In genomic region chr19:34618410-34618809, GRCh38 we compare ENCODE assay signal across 38 cellular contexts. TPM values are rescaled to one million over a fixed set of nuclear protein-coding genes. Genes with fewer than 3 reads are reported as not detected.
A peak's percentile ranks its signal among the peaks of the same experiment; 100 is the strongest.
DNase-seq lines count a peak whose midpoint lies in the region; ATAC-seq, FAIRE-seq and TF ChIP-seq lines count a peak whose summit lies in the region.
"Had no signal": no experiment of that assay in that cellular context is flagged by ENCODE, and none has a peak within 500 bp of the region (broad histone marks: within the 10 kb centered on the region; RNA-seq: fewer than 3 reads in every experiment).

No MANE protein-coding gene starts in this region.

- H3K9ac ChIP-seq in HepG2 (ENCODE audit: insufficient read depth, low read depth, low read length): no peak overlapping the region
- no peak overlapping the region for H3K9ac ChIP-seq in IMR-90 (ENCODE audit: low read depth, low read length)
- H3K9ac ChIP-seq in K562 (ENCODE audit: insufficient read depth in 1 of 2, low read depth in 2 of 2, low read length in 2 of 2): no peak overlapping the region
- H3K9ac ChIP-seq: BLaER1; BLaER1 treated with 17β-estradiol and CSF1 and Interleukin-3, amounts not matched to agents 10 nM and 100 nM had no signal

- no peak for DNase-seq in HepG2 (ENCODE audit: low spot score)
- DNase-seq in right lobe of liver: no peak
- no peak for DNase-seq in A549 (ENCODE audit: low read depth in 1 of 2, low spot score in 1 of 2)
- DNase-seq in IMR-90: no peak
- DNase-seq in K562 (ENCODE audit: extremely low read depth in 1 of 4, low spot score in 3 of 4): no peak
- DNase-seq in GM12892 (ENCODE audit: insufficient read length): no peak
- no peak for DNase-seq in activated CD8-positive, alpha-beta memory T cell treated with anti-CD3 and anti-CD28 coated beads, Interleukin-2, amount 50 U/mL, for 4 hours
- no peak for DNase-seq in right cardiac atrium
- DNase-seq: 8988T; ACHN; AML-193; BE2C; C1 segment of cervical spinal cord; Caco-2; Calu3; CD4-positive, alpha-beta memory T cell; CD4-positive, alpha-beta T cell; CD4-positive, CD25-positive, alpha-beta regulatory T cell; CD8-positive, alpha-beta memory T cell; CD8-positive, alpha-beta T cell; COR-L47; DMS 273 treated with DMSO at 0.1 percent for 48 hours; DMS153; DMS53; DMS79; DMS79 treated with DMSO at 0.1 percent for 48 hours; DND-41; EL had no signal

- H2AK9ac ChIP-seq in IMR-90 (replicated peaks; ENCODE audit: low read depth, low read length, poor library complexity): no peak overlapping the region

- TF ChIP-seq RAD21 in HepG2 (CRISPR knock-in tag; IDR thresholded peaks at IDR 0.05): no peak
- no peak for TF ChIP-seq RAD21 in A549 (conservative IDR thresholded peaks at IDR 0.05 in 1 of 2, IDR thresholded peaks at IDR 0.05 in 1 of 2)
- TF ChIP-seq RAD21 in IMR-90 (IDR thresholded peaks at IDR 0.05; ENCODE audit: low read length): no peak
- TF ChIP-seq RAD21 in K562 (CRISPR knock-in tag; conservative IDR thresholded peaks at IDR 0.05 in 1 of 2, IDR thresholded peaks at IDR 0.05 in 1 of 2): no peak

- 95% methylated on average over 1 of the region's 1 CpG for WGBS in HepG2 (ENCODE audit: low lambda C conversion rate)
- WGBS in right lobe of liver (ENCODE audit: insufficient coverage, low coverage, low lambda C conversion rate, missing lambda C conversion rate): 83% methylated on average over 1 of the region's 1 CpG
- 34% methylated on average over 1 of the region's 1 CpG for WGBS in A549 (ENCODE audit: missing lambda C conversion rate)
- WGBS in IMR-90 (ENCODE audit: extremely low coverage in 2 of 2, insufficient read length in 1 of 2), 2 experiments: no CpG with 5 or more reads among the region's 1 CpG
- 29% methylated on average over 1 of the region's 1 CpG for WGBS in K562 (ENCODE audit: insufficient coverage, low coverage, missing lambda C conversion rate)
- 97% methylated on average over 1 of the region's 1 CpG for WGBS in right cardiac atrium

- no peak overlapping the region for H3K18ac ChIP-seq in IMR-90 (ENCODE audit: low read depth, low read length)

- no peak overlapping the region for H3K23ac ChIP-seq in IMR-90 (ENCODE audit: low read depth, low read length)

- H3K9me3 ChIP-seq in HepG2 (ENCODE audit: low read length) (peaks cover 5% of the 10 kb centered on the region), right lobe of liver (peaks cover 0 to 11% (median 2%) of the 10 kb centered on the region in 4 donors), A549 (peaks cover 50% of the 10 kb centered on the region), IMR-90 (ENCODE audit: control insufficient read depth, insufficient read depth, low read length) (peaks cover 4% of the 10 kb centered on the region; the same call in 1 of the 2 replicates), K562 (replicated peaks; ENCODE audit: control insufficient read depth, insufficient read depth, low read depth, low read length) (no peaks in the 10 kb centered on the region), right cardiac atrium (ENCODE audit: control insufficient read depth, low read length) (no peaks in the 10 kb centered on the region)
- H3K9me3 ChIP-seq: BE2C had no signal

- H4K91ac ChIP-seq in IMR-90 (ENCODE audit: insufficient read depth, low read depth, low read length): no peak overlapping the region

- H2BK5ac ChIP-seq in IMR-90 (ENCODE audit: low read depth, low read length, poor library complexity, severe bottlenecking): no peak overlapping the region

- no peak for TF ChIP-seq EP300 in HepG2 (IDR thresholded peaks at IDR 0.05; ENCODE audit: low read depth in 2 of 2, low read length in 2 of 2)
- TF ChIP-seq EP300 in HepG2 (CRISPR knock-in tag; IDR thresholded peaks at IDR 0.05; ENCODE audit: borderline replicate concordance): no peak
- no peak for TF ChIP-seq EP300 in A549 (IDR thresholded peaks at IDR 0.05)
- TF ChIP-seq EP300 in K562 (IDR thresholded peaks at IDR 0.05; ENCODE audit: low read length): no peak

- H4K8ac ChIP-seq in IMR-90 (ENCODE audit: low read depth in 2 of 2, low read length in 2 of 2): no peak overlapping the region

- TF ChIP-seq POLR2A in HepG2 (IDR thresholded peaks at IDR 0.05; ENCODE audit: insufficient read depth in 1 of 2, low read depth in 2 of 2, low read length in 2 of 2): no peak
- no peak for TF ChIP-seq POLR2A in right lobe of liver (IDR thresholded peaks at IDR 0.05)
- no peak for TF ChIP-seq POLR2A in A549 (IDR thresholded peaks at IDR 0.05; ENCODE audit: low read length)
- no peak for TF ChIP-seq POLR2A in IMR-90 (IDR thresholded peaks at IDR 0.05; ENCODE audit: low read depth, low read length)
- TF ChIP-seq POLR2A in K562 (conservative IDR thresholded peaks at IDR 0.05): no peak
- TF ChIP-seq POLR2A in GM12892 (IDR thresholded peaks at IDR 0.05; ENCODE audit: low read depth, low read length): no peak

- H3K36me3 ChIP-seq in HepG2 (replicated peaks in 1 of 2; ENCODE audit: control insufficient read depth in 1 of 2, insufficient read depth in 2 of 2, low read length in 2 of 2): no peaks in the 10 kb centered on the region
- H3K36me3 ChIP-seq in right lobe of liver: no peaks in the 10 kb centered on the region
- H3K36me3 ChIP-seq in IMR-90 (ENCODE audit: control insufficient read depth, insufficient read depth, low read length): no peaks in the 10 kb centered on the region
- no peaks in the 10 kb centered on the region for H3K36me3 ChIP-seq in K562 (ENCODE audit: control insufficient read depth, insufficient read depth, low read length)
- H3K36me3 ChIP-seq: BE2C, BLaER1 had no signal

- no peak overlapping the region for H3K14ac ChIP-seq in IMR-90 (replicated peaks; ENCODE audit: low read depth, low read length)

- H3K4me2 ChIP-seq in HepG2 (ENCODE audit: low read depth, low read length) (no peak overlapping the region), A549 (no peak overlapping the region), IMR-90 (ENCODE audit: low read depth, low read length) (no peak overlapping the region), K562 (ENCODE audit: insufficient read depth, low read length) (no peak overlapping the region)
- H3K4me2 ChIP-seq: BLaER1; BLaER1 treated with 17β-estradiol and CSF1 and Interleukin-3, amounts not matched to agents 10 nM and 100 nM had no signal

- intact Hi-C loops in HepG2 (cut with micrococcal nuclease; ENCODE audit: unreplicated experiment) (no loop called here), right lobe of liver (cut with DNase I) (no loop called here), IMR-90 (cut with micrococcal nuclease) (no loop called here), K562 (cut with micrococcal nuclease) (no loop called here), right cardiac atrium (cut with DNase I) (no loop called here)

- ATAC-seq in HepG2: no peak
- ATAC-seq in right lobe of liver: no peak
- ATAC-seq in A549: no peak
- no peak for ATAC-seq in IMR-90 (ENCODE audit: low read depth)
- ATAC-seq in K562: no peak
- no peak for ATAC-seq in right cardiac atrium
- ATAC-seq: CD8-positive, alpha-beta T cell had no signal

- in situ Hi-C loops in HepG2 (cut with HindIII; ENCODE audit: extremely low pct_ligation_motif_present, low pct_unique_long_range_greater_than_20kb) (no loop called here), IMR-90 (cut with MboI; ENCODE audit: low sequenced_read_pairs) (no loop called here), K562 (cut with MboI) (no loop called here)

- H3K9me1 ChIP-seq in IMR-90 (ENCODE audit: insufficient read depth, low read length) (no peaks in the 10 kb centered on the region), K562 (ENCODE audit: control insufficient read depth, insufficient read depth, low read length) (no peaks in the 10 kb centered on the region)

- H3K56ac ChIP-seq in IMR-90 (ENCODE audit: extremely low read depth, insufficient read depth, low read length): no peak overlapping the region

- H4K20me1 ChIP-seq in HepG2 (ENCODE audit: insufficient read depth, low read length): no peaks in the 10 kb centered on the region
- H4K20me1 ChIP-seq in IMR-90 (ENCODE audit: insufficient read depth, low read length): no peaks in the 10 kb centered on the region
- no peaks in the 10 kb centered on the region for H4K20me1 ChIP-seq in K562 (replicated peaks; ENCODE audit: control insufficient read depth, insufficient read depth, low read length)
- H4K20me1 ChIP-seq: BLaER1; BLaER1 treated with 17β-estradiol and CSF1 and Interleukin-3, amounts not matched to agents 10 nM and 100 nM had no signal

- CTCF ChIA-PET in HepG2 (lab: Yijun Ruan, JAX; ENCODE audit: low intra/inter-chr PET ratio, low total read pairs) (no interaction called here), A549 (lab: Yijun Ruan, JAX) (interaction anchor here (0.6 to 1.1 kb wide), 3 partner anchors 10 to 317 kb away, joined by 3 read pairs; no protein-coding TSS in a partner anchor), IMR-90 (lab: Yijun Ruan, JAX) (no interaction called here), K562 (lab: Yijun Ruan, JAX; ENCODE audit: low intra/inter-chr PET ratio) (no interaction called here)

- H3K79me2 ChIP-seq in HepG2 (ENCODE audit: insufficient read depth, low read length): no peaks in the 10 kb centered on the region
- no peaks in the 10 kb centered on the region for H3K79me2 ChIP-seq in K562 (ENCODE audit: control insufficient read depth, insufficient read depth, low read length)

- H3K4me1 ChIP-seq in HepG2 (ENCODE audit: insufficient read depth, low read length) (no peaks in the 10 kb centered on the region), right lobe of liver (no peaks in the 10 kb centered on the region), A549 (no peaks in the 10 kb centered on the region), IMR-90 (ENCODE audit: control insufficient read depth, insufficient read depth, low read length) (no peaks in the 10 kb centered on the region), K562 (replicated peaks in 1 of 2; ENCODE audit: control insufficient read depth in 2 of 2, insufficient read depth in 2 of 2, low read length in 2 of 2) (no peaks in the 10 kb centered on the region), right cardiac atrium (ENCODE audit: control insufficient read depth, insufficient read depth, low read length) (no peaks in the 10 kb centered on the region)
- H3K4me1 ChIP-seq: BE2C; BLaER1; BLaER1 treated with 17β-estradiol and CSF1 and Interleukin-3, amounts not matched to agents 10 nM and 100 nM; Caco-2 had no signal

- dilution Hi-C loops in IMR-90 (cut with HindIII; ENCODE audit: low sequenced_read_pairs, unreplicated experiment): no loop called here

- FAIRE-seq in HepG2 (lab: Jason Lieb, UNC): no peak
- peak; percentile 94 for FAIRE-seq in A549 (lab: Jason Lieb, UNC)
- no peak for FAIRE-seq in K562 (lab: Jason Lieb, UNC)
- FAIRE-seq in GM12892 (lab: Jason Lieb, UNC): no peak
- FAIRE-seq: A204.1, D721Med had no signal

- no peak overlapping the region for H2BK20ac ChIP-seq in IMR-90 (ENCODE audit: low read depth, low read length)

- POLR2A ChIA-PET in HepG2 (lab: Yijun Ruan, JAX): no interaction called here
- POLR2A ChIA-PET in A549 (lab: Yijun Ruan, JAX): no interaction called here
- POLR2A ChIA-PET in IMR-90 (lab: Charles Lee; ENCODE audit: unreplicated experiment): no interaction called here
- POLR2A ChIA-PET in K562 (lab: Yijun Ruan, JAX): no interaction called here

- H3K27me3 ChIP-seq in HepG2 (ENCODE audit: control insufficient read depth in 1 of 2, insufficient read depth in 2 of 2, low read length in 2 of 2) (peaks cover 0 to under 1% of the 10 kb centered on the region in 2 experiments; a peak in 1 of 5 replicates), right lobe of liver (no peaks in the 10 kb centered on the region), IMR-90 (ENCODE audit: control insufficient read depth, insufficient read depth, low read length) (no peaks in the 10 kb centered on the region), K562 (ENCODE audit: control insufficient read depth in 2 of 2, insufficient read depth in 2 of 2, low read length in 2 of 2) (no peaks in the 10 kb centered on the region), right cardiac atrium (ENCODE audit: control insufficient read depth, insufficient read depth) (no peaks in the 10 kb centered on the region)
- H3K27me3 ChIP-seq: BE2C; BLaER1; BLaER1 treated with 17β-estradiol and CSF1 and Interleukin-3, amounts not matched to agents 10 nM and 100 nM had no signal

- H3K79me1 ChIP-seq in IMR-90 (ENCODE audit: low read depth in 1 of 2, low read length in 2 of 2): no peaks in the 10 kb centered on the region

- no peak overlapping the region for H2AFZ ChIP-seq in HepG2 (ENCODE audit: low read length)
- no peak overlapping the region for H2AFZ ChIP-seq in IMR-90 (replicated peaks; ENCODE audit: low read length, poor library complexity)
- no peak overlapping the region for H2AFZ ChIP-seq in K562 (ENCODE audit: low read depth, low read length)

- no peak overlapping the region for H3K4me3 ChIP-seq in HepG2 (replicated peaks in 1 of 3; ENCODE audit: insufficient read depth in 1 of 3, low read depth in 2 of 3, low read length in 3 of 3)
- no peak overlapping the region for H3K4me3 ChIP-seq in right lobe of liver
- H3K4me3 ChIP-seq in A549: no peak overlapping the region
- no peak overlapping the region for H3K4me3 ChIP-seq in IMR-90 (ENCODE audit: insufficient read depth, low read depth, low read length)
- no peak overlapping the region for H3K4me3 ChIP-seq in K562
- no peak overlapping the region for H3K4me3 ChIP-seq in right cardiac atrium (ENCODE audit: low read length)
- H3K4me3 ChIP-seq: BLaER1; BLaER1 treated with 17β-estradiol and CSF1 and Interleukin-3, amounts not matched to agents 10 nM and 100 nM had no signal

- no peak overlapping the region for H2BK15ac ChIP-seq in IMR-90 (ENCODE audit: low read depth, low read length)

- H4K5ac ChIP-seq in IMR-90 (ENCODE audit: low read depth, low read length): no peak overlapping the region

- H2AK5ac ChIP-seq in IMR-90 (ENCODE audit: low read depth, low read length): no peak overlapping the region

- H3K4ac ChIP-seq in IMR-90 (ENCODE audit: low read depth, low read length): no peak overlapping the region

- H2BK120ac ChIP-seq in IMR-90 (ENCODE audit: low read depth, low read length): no peak overlapping the region

- TF ChIP-seq CTCF in HepG2 (CRISPR knock-in tag; IDR thresholded peaks at IDR 0.05) (no peak), right lobe of liver (IDR thresholded peaks at IDR 0.05) (no peak), A549 (IDR thresholded peaks at IDR 0.05) (no peak), IMR-90 (conservative IDR thresholded peaks at IDR 0.05; ENCODE audit: low read depth, low read length) (no peak), K562 (IDR thresholded peaks at IDR 0.05 in 2 of 3, conservative IDR thresholded peaks at IDR 0.05 in 1 of 3; ENCODE audit: insufficient read depth in 2 of 3, low read depth in 1 of 3, low read length in 3 of 3) (no peak)

- no TSS peak for BruUV-seq in HepG2 (replicated peaks; lab: Mats Ljungman, UMichigan)
- BruUV-seq in IMR-90 (replicated peaks; lab: Mats Ljungman, UMichigan): no TSS peak
- BruUV-seq in K562 (replicated peaks; lab: Mats Ljungman, UMichigan): no TSS peak

- no peak overlapping the region for H3K27ac ChIP-seq in HepG2 (ENCODE audit: extremely low read length, insufficient read depth, low read length)
- no peak overlapping the region for H3K27ac ChIP-seq in right lobe of liver
- no peak overlapping the region for H3K27ac ChIP-seq in A549
- H3K27ac ChIP-seq in IMR-90 (ENCODE audit: insufficient read depth, low read length): no peak overlapping the region
- H3K27ac ChIP-seq in K562 (ENCODE audit: extremely low read depth, low read depth, low read length): no peak overlapping the region
- H3K27ac ChIP-seq in right cardiac atrium (ENCODE audit: low read length): no peak overlapping the region
- H3K27ac ChIP-seq: 22Rv1; BLaER1; BLaER1 treated with 17β-estradiol and CSF1 and Interleukin-3, amounts not matched to agents 10 nM and 100 nM; C4-2B had no signal

RNA-seq across cellular contexts. Expression of gene SCGB2B2, which starts 58.5 kb away (rescaled TPM):
- total RNA-seq in HepG2 (2016; rRNA removed; fragmentation: Illumina TruSeq; extraction: Trizol) (not detected in 2 replicates), right lobe of liver (under 1 TPM; 0.20 to 0.68 (median 0.39) TPM), IMR-90 (2012; rRNA removed) (not detected in 2 replicates), K562 (2014; rRNA removed) (0.20 TPM in 1 of 2 replicates, not detected in the other), K562 (2014; rRNA removed; fragmentation: Illumina TruSeq; extraction: Trizol) (not detected in 2 replicates), K562 (2015; rRNA removed; fragmentation: Illumina TruSeq; extraction: Trizol) (0.08 TPM in 1 of 2 replicates, not detected in the other), K562 (2021) (not detected in 2 replicates), right cardiac atrium (under 1 TPM; 0.37 to 0.72 (median 0.55) TPM)
- not detected in 2 replicates for total RNA-seq in HepG2 (2016; cell fraction: cytosol; rRNA removed; fragmentation: Illumina TruSeq; extraction: Trizol; ENCODE audit: low read depth)
- not detected in 2 replicates for total RNA-seq in HepG2 (2016; cell fraction: insoluble cytoplasmic fraction; rRNA removed; fragmentation: Illumina TruSeq; extraction: Trizol)
- total RNA-seq in HepG2 (2016; cell fraction: membrane; rRNA removed; fragmentation: Illumina TruSeq; extraction: Trizol): not detected in 2 replicates
- not detected in 2 replicates for total RNA-seq in HepG2 (2016; cell fraction: nucleus; rRNA removed; fragmentation: Illumina TruSeq; extraction: Trizol)
- polyA plus RNA-seq in HepG2 (2011; rRNA removed) (0.03 and 0.12 TPM in 2 replicates), A549 (2011; rRNA removed) (0.16 and 0.21 TPM in 2 replicates), A549 (2017; fragmentation: RNase III; extraction: RNeasy Plus Mini Kit Qiagen cat#74134 plus additional on column Dnase treatment) (0.07 to 0.26 TPM (median 0.08 TPM) in 3 replicates), IMR-90 (2012; rRNA removed) (0.03 TPM in 1 of 2 replicates, not detected in the other), K562 (2011; rRNA removed) (not detected in 2 replicates), K562 (2014; fragmentation: Illumina TruSeq; extraction: Trizol) (not detected in 2 replicates), K562 (2014; fragmentation: Nextera tagmentation; extraction: Ambion mirVana) (not detected), K562 (2014; rRNA removed) (not detected in 2 replicates), right cardiac atrium (0.68 TPM)
- polyA plus RNA-seq in HepG2 (2011; cell fraction: cytosol; rRNA removed): 0.03 and 0.05 TPM in 2 replicates
- 0.12 and 0.23 TPM in 2 replicates for polyA plus RNA-seq in HepG2 (2011; cell fraction: nucleus; rRNA removed)
- polyA plus RNA-seq in HepG2 (2012): 0.05 TPM in 1 of 2 replicates, not detected in the other
- polyA plus RNA-seq in HepG2 (2016; cell fraction: cytosol; fragmentation: Illumina TruSeq; extraction: Trizol; ENCODE audit: low read depth): not detected in 2 replicates
- not detected in 2 replicates for polyA plus RNA-seq in HepG2 (2016; cell fraction: insoluble cytoplasmic fraction; fragmentation: Illumina TruSeq; extraction: Trizol; ENCODE audit: low read depth)
- polyA plus RNA-seq in HepG2 (2016; cell fraction: membrane; fragmentation: Illumina TruSeq; extraction: Trizol; ENCODE audit: low read depth): not detected in 2 replicates
- polyA plus RNA-seq in HepG2 (2016; cell fraction: nucleus; fragmentation: Illumina TruSeq; extraction: Trizol; ENCODE audit: insufficient read depth, low read depth): 1.7 TPM in 1 of 2 replicates, not detected in the other
- polyA minus RNA-seq in HepG2 (2011; rRNA and poly(A)+ RNA removed; ENCODE audit: low replicate concordance): 0.22 and 1.6 TPM in 2 replicates
- polyA minus RNA-seq in HepG2 (2011; cell fraction: cytosol; rRNA and poly(A)+ RNA removed): not detected in 2 replicates
- polyA minus RNA-seq in HepG2 (2011; cell fraction: nucleus; rRNA and poly(A)+ RNA removed): 0.39 and 1.1 TPM in 2 replicates
- 0.10 and 0.16 TPM in 2 replicates for polyA plus RNA-seq in A549 (2012; cell fraction: cytosol; rRNA removed)
- 0.20 and 0.24 TPM in 2 replicates for polyA plus RNA-seq in A549 (2012; cell fraction: nucleus; rRNA removed)
- 0.24 and 0.29 TPM in 2 replicates for polyA minus RNA-seq in A549 (2011; rRNA and poly(A)+ RNA removed)
- 0.03 TPM in 1 of 2 replicates, not detected in the other for polyA plus RNA-seq in IMR-90 (2012; cell fraction: cytosol; rRNA removed)
- 0.15 and 0.17 TPM in 2 replicates for polyA plus RNA-seq in IMR-90 (2012; cell fraction: nucleus; rRNA removed; ENCODE audit: low replicate concordance)
- total RNA-seq in K562 (2011; cell fraction: chromatin; rRNA removed; ENCODE audit: low replicate concordance): 0.12 and 0.65 TPM in 2 replicates
- not detected in 2 replicates for total RNA-seq in K562 (2011; cell fraction: nucleolus; rRNA removed)
- 0.23 and 0.37 TPM in 2 replicates for total RNA-seq in K562 (2011; cell fraction: nucleoplasm; rRNA removed)
- not detected in 2 replicates for polyA plus RNA-seq in K562 (2011; cell fraction: cytosol; rRNA removed)
- polyA plus RNA-seq in K562 (2011; cell fraction: nucleus; rRNA removed): not detected in 2 replicates
- 0.09 and 0.29 TPM in 2 replicates for polyA plus RNA-seq in K562 (2012)
- polyA minus RNA-seq in K562 (2011; rRNA and poly(A)+ RNA removed): not detected in 2 replicates
- polyA minus RNA-seq in K562 (2011; cell fraction: cytosol; rRNA and poly(A)+ RNA removed): not detected in 2 replicates
- not detected in 2 replicates for polyA minus RNA-seq in K562 (2011; cell fraction: nucleus; rRNA and poly(A)+ RNA removed)
- polyA plus RNA-seq in GM12892 (2012; ENCODE audit: missing spikeins): not detected
- total RNA-seq: A172, Daoy had no signal
- polyA plus RNA-seq: BJ; CD14-positive monocyte; CD4-positive, alpha-beta memory T cell; CD8-positive, alpha-beta memory T cell had no signal

RNA-seq across cellular contexts. Expression of gene ZNF302, which starts 59.1 kb away (rescaled TPM):
- total RNA-seq in HepG2 (2016; rRNA removed; fragmentation: Illumina TruSeq; extraction: Trizol): not detected in 2 replicates
- total RNA-seq in HepG2 (2016; cell fraction: cytosol; rRNA removed; fragmentation: Illumina TruSeq; extraction: Trizol; ENCODE audit: low read depth): not detected in 2 replicates
- not detected in 2 replicates for total RNA-seq in HepG2 (2016; cell fraction: insoluble cytoplasmic fraction; rRNA removed; fragmentation: Illumina TruSeq; extraction: Trizol)
- not detected in 2 replicates for total RNA-seq in HepG2 (2016; cell fraction: membrane; rRNA removed; fragmentation: Illumina TruSeq; extraction: Trizol)
- not detected in 2 replicates for total RNA-seq in HepG2 (2016; cell fraction: nucleus; rRNA removed; fragmentation: Illumina TruSeq; extraction: Trizol)
- not detected in 2 replicates for polyA plus RNA-seq in HepG2 (2011; rRNA removed)
- polyA plus RNA-seq in HepG2 (2011; cell fraction: cytosol; rRNA removed): not detected in 2 replicates
- polyA plus RNA-seq in HepG2 (2011; cell fraction: nucleus; rRNA removed): not detected in 2 replicates
- not detected in 2 replicates for polyA plus RNA-seq in HepG2 (2012)
- polyA plus RNA-seq in HepG2 (2016; cell fraction: cytosol; fragmentation: Illumina TruSeq; extraction: Trizol; ENCODE audit: low read depth): not detected in 2 replicates
- polyA plus RNA-seq in HepG2 (2016; cell fraction: insoluble cytoplasmic fraction; fragmentation: Illumina TruSeq; extraction: Trizol; ENCODE audit: low read depth): not detected in 2 replicates
- not detected in 2 replicates for polyA plus RNA-seq in HepG2 (2016; cell fraction: membrane; fragmentation: Illumina TruSeq; extraction: Trizol; ENCODE audit: low read depth)
- not detected in 2 replicates for polyA plus RNA-seq in HepG2 (2016; cell fraction: nucleus; fragmentation: Illumina TruSeq; extraction: Trizol; ENCODE audit: insufficient read depth, low read depth)
- polyA minus RNA-seq in HepG2 (2011; rRNA and poly(A)+ RNA removed; ENCODE audit: low replicate concordance): 18.5 TPM in 1 of 2 replicates, not detected in the other
- polyA minus RNA-seq in HepG2 (2011; cell fraction: cytosol; rRNA and poly(A)+ RNA removed): not detected in 2 replicates
- not detected in 2 replicates for polyA minus RNA-seq in HepG2 (2011; cell fraction: nucleus; rRNA and poly(A)+ RNA removed)
- total RNA-seq in right lobe of liver: 10 to 100 TPM in 3 of 6 experiments, 1 to 10 TPM in 3; 7.3 to 14.5 (median 10.1) TPM
- polyA plus RNA-seq in A549 (2011; rRNA removed): 54.6 and 56.3 TPM in 2 replicates
- 11.1 and 11.7 TPM in 2 replicates for polyA plus RNA-seq in A549 (2012; cell fraction: cytosol; rRNA removed)
- 22.3 and 22.4 TPM in 2 replicates for polyA plus RNA-seq in A549 (2012; cell fraction: nucleus; rRNA removed)
- polyA plus RNA-seq in A549 (2017; fragmentation: RNase III; extraction: RNeasy Plus Mini Kit Qiagen cat#74134 plus additional on column Dnase treatment): 24.2 to 27.1 TPM (median 26.2 TPM) in 3 replicates
- polyA minus RNA-seq in A549 (2011; rRNA and poly(A)+ RNA removed): 19.5 and 20.6 TPM in 2 replicates
- total RNA-seq in IMR-90 (2012; rRNA removed): 9.5 and 11.1 TPM in 2 replicates
- 5.9 and 9.1 TPM in 2 replicates for polyA plus RNA-seq in IMR-90 (2012; rRNA removed)
- polyA plus RNA-seq in IMR-90 (2012; cell fraction: cytosol; rRNA removed): 2.5 and 3.9 TPM in 2 replicates
- 8.5 and 43.6 TPM in 2 replicates for polyA plus RNA-seq in IMR-90 (2012; cell fraction: nucleus; rRNA removed; ENCODE audit: low replicate concordance)
- 0.21 and 1.0 TPM in 2 replicates for total RNA-seq in K562 (2011; cell fraction: chromatin; rRNA removed; ENCODE audit: low replicate concordance)
- 0.33 and 0.53 TPM in 2 replicates for total RNA-seq in K562 (2011; cell fraction: nucleolus; rRNA removed)
- 1.1 TPM in 2 replicates for total RNA-seq in K562 (2011; cell fraction: nucleoplasm; rRNA removed)
- total RNA-seq in K562 (2014; rRNA removed): 0.20 TPM in 1 of 2 replicates, not detected in the other
- 0.29 and 0.44 TPM in 2 replicates for total RNA-seq in K562 (2014; rRNA removed; fragmentation: Illumina TruSeq; extraction: Trizol)
- total RNA-seq in K562 (2015; rRNA removed; fragmentation: Illumina TruSeq; extraction: Trizol): 0.18 and 0.19 TPM in 2 replicates
- 0.24 and 0.56 TPM in 2 replicates for total RNA-seq in K562 (2021)
- 0.09 and 0.95 TPM in 2 replicates for polyA plus RNA-seq in K562 (2011; rRNA removed)
- 0.01 and 0.03 TPM in 2 replicates for polyA plus RNA-seq in K562 (2011; cell fraction: cytosol; rRNA removed)
- 0.39 and 0.97 TPM in 2 replicates for polyA plus RNA-seq in K562 (2011; cell fraction: nucleus; rRNA removed)
- polyA plus RNA-seq in K562 (2012): 0.33 and 0.62 TPM in 2 replicates
- polyA plus RNA-seq in K562 (2014; fragmentation: Illumina TruSeq; extraction: Trizol): 0.30 and 0.39 TPM in 2 replicates
- polyA plus RNA-seq in K562 (2014; fragmentation: Nextera tagmentation; extraction: Ambion mirVana): under 1 TPM; 0.08 to 0.10 TPM
- polyA plus RNA-seq in K562 (2014; rRNA removed): 0.22 and 1.0 TPM in 2 replicates
- polyA minus RNA-seq in K562 (2011; rRNA and poly(A)+ RNA removed): 0.15 and 0.32 TPM in 2 replicates
- polyA minus RNA-seq in K562 (2011; cell fraction: cytosol; rRNA and poly(A)+ RNA removed): not detected in 2 replicates
- 0.11 and 0.13 TPM in 2 replicates for polyA minus RNA-seq in K562 (2011; cell fraction: nucleus; rRNA and poly(A)+ RNA removed)
- 15.6 TPM for polyA plus RNA-seq in GM12892 (2012; ENCODE audit: missing spikeins)
- total RNA-seq in right cardiac atrium: 10 to 100 TPM; 30.2 to 47.3 (median 41.3) TPM
- polyA plus RNA-seq in right cardiac atrium: 25.1 TPM

Comparison
In these comparisons a context has a peak if more than half of its experiments do, and no peak if none do; other contexts are left out.
1. Of the 241 proteins assayed by ChIP-seq in both HepG2 and K562: peak only in HepG2: none; only in K562: MAFG; in both: MAFF and MAFK; in neither: 238.